In the genomic region with DNA sequence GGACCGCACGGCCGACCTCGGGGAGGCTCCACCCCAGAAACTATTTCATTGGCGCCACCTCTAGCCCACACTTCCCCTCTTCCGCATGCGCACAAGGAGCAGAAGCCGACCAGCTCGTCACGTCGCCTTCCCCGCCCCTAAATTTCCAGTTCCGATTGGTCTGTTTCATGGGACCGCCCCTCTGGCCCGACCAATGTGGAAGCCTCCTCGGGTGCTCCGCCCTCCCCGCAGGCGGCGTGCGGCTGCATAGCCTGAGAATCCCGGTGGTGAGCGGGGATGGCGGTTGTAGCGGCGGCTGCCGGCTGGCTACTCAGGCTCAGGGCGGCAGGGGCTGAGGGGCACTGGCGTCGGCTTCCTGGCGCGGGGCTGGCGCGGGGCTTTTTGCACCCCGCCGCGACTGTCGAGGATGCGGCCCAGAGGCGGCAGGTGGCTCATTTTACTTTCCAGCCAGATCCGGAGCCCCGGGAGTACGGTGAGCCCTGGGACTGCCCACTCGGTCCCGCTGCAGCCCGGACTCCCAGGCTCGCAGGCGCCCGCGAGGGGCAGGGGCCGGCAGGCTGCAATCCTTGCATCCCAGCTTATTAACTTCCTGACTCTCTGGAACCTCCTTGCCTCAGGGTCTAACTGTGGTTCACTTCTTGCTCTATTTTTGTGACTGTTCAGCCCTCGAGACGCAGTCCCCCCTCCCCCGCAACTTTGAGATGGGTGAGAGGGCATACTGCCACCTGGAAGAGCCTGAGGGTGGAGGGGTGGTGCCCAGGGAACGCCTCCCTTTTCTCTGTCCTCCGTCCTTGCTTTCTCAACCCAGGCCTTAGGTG, we compare ENCODE assay signal across 8 cellular contexts. TPM values are rescaled to one million over a fixed set of nuclear protein-coding genes. Genes with fewer than 3 reads are reported as not detected.
DNase-seq lines count a peak whose midpoint lies in the region; ATAC-seq and TF ChIP-seq lines count a peak whose summit lies in the region.

A gene (plus strand): TSS at position 254 of the 818 bp plus-strand sequence. CDS start 23 bp downstream, at position 277.

- ATAC-seq in GM21529 (IDR thresholded peaks at IDR 0.05; ENCODE audit: unreplicated experiment), result peak; percentile 99

- H3K4me1 ChIP-seq in mononuclear cell (ENCODE audit: insufficient read depth, low read length), result peaks cover 5% of the 10 kb centered on the region

- H3K27me3 ChIP-seq in mononuclear cell (ENCODE audit: insufficient read depth, low read length), result peaks cover 4% of the 10 kb centered on the region

- peaks cover 10 to 17% (median 12%) of the 10 kb centered on the region in 3 donors for H3K4me1 Mint-ChIP-seq in IgD-negative memory B cell

- H3K27me3 Mint-ChIP-seq in IgD-negative memory B cell, result peaks cover 4% of the 10 kb centered on the region

- no peaks in the 10 kb centered on the region for H3K9me3 ChIP-seq in mononuclear cell (ENCODE audit: low read depth, low read length)

- H3K4me3 ChIP-seq in epithelial cell of esophagus (ENCODE audit: low read length) (peak within 1 kb of the TSS; percentile 84), mononuclear cell (ENCODE audit: low read length) (peak within 1 kb of the TSS; percentile 64)

- H3K9me3 Mint-ChIP-seq in IgD-negative memory B cell, result no peaks in the 10 kb centered on the region

- TF ChIP-seq CTCF in epithelial cell of esophagus (IDR thresholded peaks at IDR 0.05; ENCODE audit: insufficient read depth, low read depth, low read length, missing control alignments), result no peak

- H3K4me3 Mint-ChIP-seq in IgD-negative memory B cell, result peak within 1 kb of the TSS; percentile 83 to 97 (median 89)

- H3K36me3 Mint-ChIP-seq in IgD-negative memory B cell, result peaks cover 1% of the 10 kb centered on the region

- DNase-seq in DMS 273 treated with DMSO at 0.1 percent for 48 hours (lab: John Stamatoyannopoulos, UW) (peak; percentile 94), OCI-M2 (lab: John Stamatoyannopoulos, UW; ENCODE audit: unreplicated experiment) (peak; percentile 87), activated T-cell treated with anti-CD3 and anti-CD28 coated beads for 4 hours (peak; percentile 96), epithelial cell of esophagus (ENCODE audit: low read depth) (peak; percentile 99)
- peak; percentile 87 to 95 for DNase-seq in stimulated activated CD8-positive, alpha-beta memory T cell treated with anti-CD3 and anti-CD28 coated beads, Interleukin-4, amount 100 ng/mL, for 1 hour (ENCODE audit: low read depth in 2 of 2, low spot score in 1 of 2)

- H3K27ac Mint-ChIP-seq in IgD-negative memory B cell, result peak within 1 kb of the TSS; percentile 11 to 88 (median 32)

RNA-seq across cellular contexts. Expression of the gene that starts here (rescaled TPM):
- polyA plus RNA-seq in IgD-negative memory B cell, result 17.4 TPM
- 6.2 TPM for total RNA-seq in mononuclear cell

Comparison
In these comparisons a context has a peak if more than half of its experiments do, and no peak if none do; other contexts are left out.
1. Peak in every context shown above with its lines: DNase-seq, ATAC-seq and H3K4me3 ChIP-seq.